ENCODE assay signal across 9 cellular contexts in the genomic region with DNA sequence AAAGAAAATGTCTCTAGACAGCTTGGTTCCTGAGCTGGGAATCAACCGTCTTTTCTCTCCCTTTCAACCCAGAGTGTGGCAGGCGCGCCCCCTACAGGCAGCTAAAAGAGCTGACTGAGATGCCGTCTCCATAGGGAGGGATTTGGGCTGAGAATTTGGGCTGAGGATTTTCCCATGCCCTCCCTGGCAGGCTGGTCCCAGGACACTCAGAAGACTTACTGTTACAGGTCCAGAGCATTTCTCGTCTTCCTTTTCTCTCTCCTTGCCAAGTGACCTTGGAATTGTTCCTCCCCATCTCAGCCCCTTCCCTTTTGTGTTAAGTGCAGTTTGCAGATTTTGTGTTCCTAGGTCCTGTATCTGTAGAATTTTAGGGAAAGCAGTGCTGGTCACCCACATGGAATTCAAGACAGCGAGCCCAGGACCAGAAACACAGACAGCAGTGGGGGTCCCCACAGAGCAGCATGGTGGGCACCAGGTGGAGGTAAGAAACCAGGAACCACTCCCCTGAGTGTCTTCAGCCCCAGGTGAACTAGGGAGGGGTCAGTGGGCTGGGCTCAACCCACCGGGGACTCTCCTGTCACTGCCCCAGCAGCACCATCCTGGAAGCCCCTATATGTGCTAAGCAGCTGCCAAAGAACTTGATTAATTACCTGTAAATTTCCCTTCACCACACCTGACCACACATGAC. TPM values are rescaled to one million over a fixed set of nuclear protein-coding genes. Genes with fewer than 3 reads are reported as not detected.
DNase-seq lines count a peak whose midpoint lies in the region; ATAC-seq and TF ChIP-seq lines count a peak whose summit lies in the region.
"Had no signal": no experiment of that assay in that cellular context is flagged by ENCODE, and none has a peak within 500 bp of the region (broad histone marks: within the 10 kb centered on the region; RNA-seq: fewer than 3 reads in every experiment).

No MANE protein-coding gene starts in this region.

- no peak overlapping the region for H3K23ac ChIP-seq in mesenchymal stem cell (ENCODE audit: low read length in 2 of 2)

- no peak overlapping the region for H3K4me2 ChIP-seq in mesenchymal stem cell (ENCODE audit: low read length, poor library complexity, severe bottlenecking)

- H3K79me1 ChIP-seq in mesenchymal stem cell (replicated peaks; ENCODE audit: low read length, poor library complexity, severe bottlenecking): no peaks in the 10 kb centered on the region

- no peak for TF ChIP-seq CTCF in coronary artery (IDR thresholded peaks at IDR 0.05)

- no peak overlapping the region for H2BK120ac ChIP-seq in mesenchymal stem cell (ENCODE audit: low read depth, low read length)

- no peak overlapping the region for H2BK5ac ChIP-seq in mesenchymal stem cell (ENCODE audit: low read depth, low read length, poor library complexity, severe bottlenecking)

- no peaks in the 10 kb centered on the region for H3K36me3 ChIP-seq in mesenchymal stem cell (ENCODE audit: control insufficient read depth in 1 of 2, insufficient read depth in 2 of 2, low read depth in 1 of 2, low read length in 2 of 2)

- H3K27ac ChIP-seq in coronary artery: no peak overlapping the region
- H3K27ac ChIP-seq in mesenchymal stem cell (ENCODE audit: low read length, poor library complexity, severe bottlenecking): no peak overlapping the region

- no peak overlapping the region for H2BK15ac ChIP-seq in mesenchymal stem cell (ENCODE audit: low read depth, poor library complexity, severe bottlenecking)

- no peaks in the 10 kb centered on the region for H3K9me3 ChIP-seq in mesenchymal stem cell (ENCODE audit: control insufficient read depth, low read length)

- whole genome bisulfite sequencing in mesenchymal stem cell: 24% methylated on average over 6 of the region's 7 CpGs

- H3K4me3 ChIP-seq in coronary artery (no peak overlapping the region), mesenchymal stem cell (ENCODE audit: insufficient read depth in 1 of 2, low read depth in 1 of 2, low read length in 2 of 2) (no peak overlapping the region)
- H3K4me3 ChIP-seq: BLaER1 treated with 17β-estradiol and CSF1 and Interleukin-3, amounts not matched to agents 10 nM and 100 nM had no signal

- no peak overlapping the region for H4K8ac ChIP-seq in mesenchymal stem cell (ENCODE audit: low read length)

- no peak overlapping the region for H3K9ac ChIP-seq in mesenchymal stem cell (ENCODE audit: low read length)
- H3K9ac ChIP-seq: BLaER1 treated with 17β-estradiol and CSF1 and Interleukin-3, amounts not matched to agents 10 nM and 100 nM had no signal

- no peak overlapping the region for H3K14ac ChIP-seq in mesenchymal stem cell (ENCODE audit: low read length in 2 of 2)

- H4K91ac ChIP-seq in mesenchymal stem cell (ENCODE audit: low read length): no peak overlapping the region

- DNase-seq in DMS79 treated with DMSO at 0.1 percent for 48 hours (lab: John Stamatoyannopoulos, UW) (peak; percentile 15), DMS79 (lab: John Stamatoyannopoulos, UW) (no peak), NCI-H1930 (lab: John Stamatoyannopoulos, UW) (peak; percentile 10 to 41), coronary artery (ENCODE audit: low spot score) (peak; percentile 70), mesenchymal stem cell (peak; percentile 12)
- peak; percentile 80 for DNase-seq in activated CD4-positive, alpha-beta T cell treated with anti-CD3 and anti-CD28 coated beads for 48 hours
- DNase-seq in stimulated activated CD8-positive, alpha-beta memory T cell treated with anti-CD3 and anti-CD28 coated beads, Interleukin-4, amount 100 ng/mL, for 1 hour (ENCODE audit: low read depth in 2 of 2, low spot score in 1 of 2): peak; percentile 51 to 67

- H3K4me1 ChIP-seq in mesenchymal stem cell (ENCODE audit: control insufficient read depth, insufficient read depth, low read depth, low read length): no peaks in the 10 kb centered on the region

- H3K18ac ChIP-seq in mesenchymal stem cell (ENCODE audit: low read depth in 1 of 2, low read length in 2 of 2): no peak overlapping the region

- no peak overlapping the region for H2BK12ac ChIP-seq in mesenchymal stem cell (ENCODE audit: low read length in 2 of 2)

- no peak overlapping the region for H3K4ac ChIP-seq in mesenchymal stem cell (ENCODE audit: low read depth in 1 of 2, low read length in 2 of 2)

- no peak overlapping the region for H2AK5ac ChIP-seq in mesenchymal stem cell (ENCODE audit: low read length, severe bottlenecking)

- H2AFZ ChIP-seq in mesenchymal stem cell (ENCODE audit: low read depth, low read length): no peak overlapping the region

- H3K27me3 ChIP-seq in mesenchymal stem cell (ENCODE audit: control insufficient read depth in 1 of 2, insufficient read depth in 1 of 2, low read length in 2 of 2): peaks cover 0 to 60% of the 10 kb centered on the region in 2 experiments
- H3K27me3 ChIP-seq: BLaER1 treated with 17β-estradiol and CSF1 and Interleukin-3, amounts not matched to agents 10 nM and 100 nM had no signal

- no peak for ATAC-seq in HG02571 (IDR thresholded peaks at IDR 0.05; ENCODE audit: unreplicated experiment)

RNA-seq across cellular contexts. Expression of a gene that starts 9.9 kb away (rescaled TPM):
- polyA plus RNA-seq in mesenchymal stem cell (2013, experiment 1 of 2): not detected
- not detected for polyA plus RNA-seq in mesenchymal stem cell (2013, experiment 2 of 2)
